In the genomic region with DNA sequence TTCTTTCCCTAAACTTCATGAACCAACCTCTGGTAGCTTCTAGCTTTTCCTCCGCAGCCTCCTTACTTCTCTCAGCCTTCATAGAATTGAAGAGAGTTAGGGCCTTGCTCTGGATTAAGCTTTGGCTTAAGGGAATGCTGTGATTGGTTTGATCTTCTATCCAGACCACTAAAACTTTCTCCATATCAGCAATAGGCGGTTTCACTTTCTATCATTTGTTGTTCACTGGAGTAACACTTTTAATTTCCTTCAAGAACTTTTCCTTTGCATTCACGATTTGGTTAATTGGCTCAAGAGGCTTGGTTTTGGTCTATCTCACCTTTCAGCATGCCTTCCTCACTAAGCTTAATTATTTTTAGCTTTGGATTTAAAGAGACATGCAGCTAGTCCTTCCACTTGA, we compare ENCODE assay signal across 18 cellular contexts. TPM values are rescaled to one million over a fixed set of nuclear protein-coding genes. Genes with fewer than 3 reads are reported as not detected.
DNase-seq lines count a peak whose midpoint lies in the region; ATAC-seq, FAIRE-seq and TF ChIP-seq lines count a peak whose summit lies in the region.
"Had no signal": no experiment of that assay in that cellular context is flagged by ENCODE, and none has a peak within 500 bp of the region (broad histone marks: within the 10 kb centered on the region; RNA-seq: fewer than 3 reads in every experiment).

No MANE protein-coding gene starts in this region.

- H3K36me3 Mint-ChIP-seq in GM23338 (ENCODE audit: low read depth): peaks cover 59% of the 10 kb centered on the region

- no peak overlapping the region for H3K4me2 ChIP-seq in GM23338
- H3K4me2 ChIP-seq in GM12878 (ENCODE audit: control insufficient read depth, insufficient read depth): 0 out of 2 replicates have a peak overlapping the region, but pooled peaks have one; percentile 25

- H3K4me3 Mint-ChIP-seq in GM23338: no peak overlapping the region
- H3K4me3 Mint-ChIP-seq: CD4-positive, alpha-beta T cell had no signal

- H2AFZ ChIP-seq in GM23338 (no peak overlapping the region), GM12878 (ENCODE audit: control insufficient read depth, low read depth, low read length) (no peak overlapping the region)

- H3K27me3 ChIP-seq in GM23338 (ENCODE audit: insufficient read depth) (no peaks in the 10 kb centered on the region), GM12878 (replicated peaks in 1 of 2; ENCODE audit: control insufficient read depth in 2 of 2, insufficient read depth in 2 of 2, low read length in 1 of 2) (no peaks in the 10 kb centered on the region), small intestine (ENCODE audit: control insufficient read depth in 2 of 2, insufficient read depth in 2 of 2, low read length in 2 of 2) (no peaks in the 10 kb centered on the region)

- H4K20me1 ChIP-seq in GM23338 (replicated peaks; ENCODE audit: insufficient read depth): peaks cover 40% of the 10 kb centered on the region
- H4K20me1 ChIP-seq in GM12878 (ENCODE audit: control insufficient read depth, insufficient read depth): no peaks in the 10 kb centered on the region

- 0 out of 2 replicates have a peak overlapping the region, but pooled peaks have one; percentile 36 for H3K27ac Mint-ChIP-seq in GM23338
- H3K27ac Mint-ChIP-seq: CD4-positive, alpha-beta T cell had no signal

- CTCF ChIA-PET in GM12878 (lab: Yijun Ruan, JAX): interaction anchor here (1.0 to 1.6 kb wide), 4 partner anchors 11 to 72 kb away, joined by 3 to 6 read pairs (median 4); no protein-coding TSS in a partner anchor

- H3K4me3 ChIP-seq in GM23338 (no peak overlapping the region), GM12878 (no peak overlapping the region), small intestine (ENCODE audit: low read depth in 1 of 2, low read length in 2 of 2) (no peak overlapping the region)

- peaks cover 5% of the 10 kb centered on the region; the same call in 2 of the 3 replicates for H3K4me1 Mint-ChIP-seq in GM23338

- peaks cover 8% of the 10 kb centered on the region; the same call in 1 of the 2 replicates for H3K4me1 ChIP-seq in GM23338 (ENCODE audit: insufficient read depth)
- no peaks in the 10 kb centered on the region; the same call in 1 of the 2 replicates for H3K4me1 ChIP-seq in GM12878 (ENCODE audit: control insufficient read depth, insufficient read depth, low read length)
- H3K4me1 ChIP-seq in small intestine (ENCODE audit: control insufficient read depth in 2 of 2, insufficient read depth in 1 of 2, low read depth in 1 of 2, low read length in 1 of 2): no peaks in the 10 kb centered on the region
- H3K4me1 ChIP-seq: Caco-2 had no signal

- peak overlapping the region; percentile 41; the same call in 1 of the 2 replicates for H3K27ac ChIP-seq in GM23338 (ENCODE audit: low read depth)
- no peak overlapping the region for H3K27ac ChIP-seq in GM12878 (ENCODE audit: control insufficient read depth, insufficient read depth)
- peak overlapping the region in 1 of 2 donors; percentile 35 for H3K27ac ChIP-seq in small intestine (ENCODE audit: low read depth in 1 of 2, low read length in 1 of 2)
- H3K27ac ChIP-seq: C4-2B had no signal

- no TSS peak for BruUV-seq in GM12878 (replicated peaks; lab: Mats Ljungman, UMichigan)

- peaks cover 5% of the 10 kb centered on the region for H3K27me3 Mint-ChIP-seq in GM23338 (ENCODE audit: insufficient read depth, low read depth, poor library complexity)
- H3K27me3 Mint-ChIP-seq: CD4-positive, alpha-beta T cell had no signal

- TF ChIP-seq RAD21 in GM12878 (IDR thresholded peaks at IDR 0.05; ENCODE audit: insufficient read depth, low read depth, low read length): no peak

- DNase-seq in D721Med (ENCODE audit: insufficient read length, low spot score) (no peak), GM23338 (ENCODE audit: low spot score) (no peak), GM12878 (ENCODE audit: low read depth, low spot score) (no peak), small intestine (peak; percentile 24)
- DNase-seq: ACHN; Caco-2; CD4-positive, alpha-beta T cell; DMS153; DMS79; GDM1; GOT3; H7; KG1 had no signal

- 0 out of 2 replicates have a peak, but pooled peaks cover 3% of the 10 kb centered on the region for H3F3A ChIP-seq in GM23338 (replicated peaks; ENCODE audit: low read depth)

- TF ChIP-seq POLR2A in GM12878 (IDR thresholded peaks at IDR 0.05; ENCODE audit: low read depth, low read length): no peak

- FAIRE-seq in D721Med (lab: Jason Lieb, UNC) (peak; percentile 76), GM12878 (lab: Jason Lieb, UNC) (no peak), small intestine (lab: Jason Lieb, UNC) (no peak)
- FAIRE-seq: A204.1 had no signal

- H3K9me3 ChIP-seq in GM12878 (replicated peaks; ENCODE audit: control insufficient read depth, insufficient read depth, low read length): no peaks in the 10 kb centered on the region
- no peaks in the 10 kb centered on the region for H3K9me3 ChIP-seq in small intestine (ENCODE audit: control insufficient read depth, low read depth)
- H3K9me3 ChIP-seq: Caco-2 had no signal

- POLR2A ChIA-PET in GM12878 (lab: Charles Lee): interaction anchor here (0.7 to 0.9 kb wide), 2 partner anchors 72 to 335 kb away, joined by 4 to 6 read pairs; no protein-coding TSS in a partner anchor

- TF ChIP-seq CTCF in D721Med (IDR thresholded peaks at IDR 0.05; ENCODE audit: insufficient read depth, missing control alignments) (no peak), GM23338 (conservative IDR thresholded peaks at IDR 0.05; ENCODE audit: low read depth in 2 of 2) (no peak), GM12878 (IDR thresholded peaks at IDR 0.05 in 2 of 3, conservative IDR thresholded peaks at IDR 0.05 in 1 of 3; ENCODE audit: control insufficient read depth in 2 of 3, extremely low read depth in 1 of 3, insufficient read depth in 1 of 3, low read depth in 3 of 3, low read length in 3 of 3) (no peak)

- RAD21 ChIA-PET in GM12878 (lab: Charles Lee; ENCODE audit: unreplicated experiment): no interaction called here

- H3K9ac ChIP-seq in GM12878 (ENCODE audit: control insufficient read depth, insufficient read depth, low read length): no peak overlapping the region

- in situ Hi-C loops in GM12878 (cut with MboI): no loop called here

- SMC1A ChIA-PET in GM12878 (lab: Charles Lee; ENCODE audit: uncharacterized antibody, unreplicated experiment): interaction anchor here (1.6 to 2.0 kb wide), 2 partner anchors 9 to 52 kb away, joined by 4 read pairs; no protein-coding TSS in a partner anchor

- 64% methylated on average over 3 of the region's 3 CpGs for WGBS in GM12878 (ENCODE audit: insufficient coverage, insufficient replicate concordance, low lambda C conversion rate, missing lambda C conversion rate)
- WGBS in small intestine, 3 donors: 47 to 75% (median 48%) methylated on average over 3 of the region's 3 CpGs

- peaks cover 88% of the 10 kb centered on the region for H3K79me2 ChIP-seq in GM23338 (replicated peaks; ENCODE audit: insufficient read depth)
- peaks cover 54% of the 10 kb centered on the region for H3K79me2 ChIP-seq in GM12878 (ENCODE audit: control insufficient read depth, insufficient read depth, low read length)

- ATAC-seq in GM23338 (no peak), GM12878 (no peak), HG03442 (IDR thresholded peaks at IDR 0.05; ENCODE audit: unreplicated experiment) (no peak), HG02973 (IDR thresholded peaks at IDR 0.05; ENCODE audit: unreplicated experiment) (no peak)
- ATAC-seq: HCT116 had no signal

- peaks cover 11% of the 10 kb centered on the region for H3K36me3 ChIP-seq in GM23338 (ENCODE audit: insufficient read depth)
- peaks cover 15 to 17% of the 10 kb centered on the region in 2 experiments for H3K36me3 ChIP-seq in GM12878 (ENCODE audit: control insufficient read depth in 2 of 2, insufficient read depth in 2 of 2, low read length in 1 of 2)
- peaks cover 0 to 1% of the 10 kb centered on the region in 2 donors for H3K36me3 ChIP-seq in small intestine (ENCODE audit: control insufficient read depth in 2 of 2, insufficient read depth in 2 of 2, low read length in 2 of 2)

- H3K9me3 Mint-ChIP-seq in GM23338: no peaks in the 10 kb centered on the region
- H3K9me3 Mint-ChIP-seq: CD4-positive, alpha-beta T cell had no signal

- H3K9me2 ChIP-seq in GM23338 (ENCODE audit: insufficient read depth): no peaks in the 10 kb centered on the region

- intact Hi-C loops in GM12878 (cut with micrococcal nuclease; ENCODE audit: unreplicated experiment): no loop called here

- no peak for TF ChIP-seq EP300 in GM12878 (IDR thresholded peaks at IDR 0.05; ENCODE audit: borderline replicate concordance in 1 of 2, control insufficient read depth in 1 of 2, low read depth in 2 of 2, low read length in 2 of 2)

RNA-seq across cellular contexts. Expression of gene URB2, which starts 5.1 kb away (rescaled TPM):
- total RNA-seq in GM23338 (2014; rRNA removed; shearing (Covaris generic)): 42.6 and 44.3 TPM in 2 replicates
- polyA plus RNA-seq in GM23338 (2016; fragmentation: Nextera tagmentation; extraction: Ambion mirVana): 7.6 and 7.9 TPM in 2 replicates
- 26.6 and 28.7 TPM in 2 replicates for total RNA-seq in GM12878 (2013; cell fraction: nucleolus; rRNA removed)
- 22.3 and 22.9 TPM in 2 replicates for total RNA-seq in GM12878 (2014; rRNA removed)
- 16.6 and 18.4 TPM in 2 replicates for total RNA-seq in GM12878 (2014; rRNA removed; fragmentation: Illumina TruSeq; extraction: Trizol)
- 22.3 and 24.0 TPM in 2 replicates for total RNA-seq in GM12878 (2021)
- 4.6 TPM for polyA plus RNA-seq in GM12878 (2011; ENCODE audit: low read depth)
- 9.6 and 13.6 TPM in 2 replicates for polyA plus RNA-seq in GM12878 (2011; rRNA removed)
- polyA plus RNA-seq in GM12878 (2011; cell fraction: cytosol; rRNA removed): 12.8 and 15.0 TPM in 2 replicates
- polyA plus RNA-seq in GM12878 (2011; cell fraction: nucleus; rRNA removed): 12.9 and 15.1 TPM in 2 replicates
- polyA plus RNA-seq in GM12878 (2012): 5.8 and 6.1 TPM in 2 replicates
- 12.2 and 14.3 TPM in 2 replicates for polyA plus RNA-seq in GM12878 (2014; fragmentation: Illumina TruSeq; extraction: Trizol)
- polyA plus RNA-seq in GM12878 (2014; fragmentation: Nextera tagmentation; extraction: Ambion mirVana): 1 to 10 TPM; 2.7 to 3.6 TPM
- polyA plus RNA-seq in GM12878 (2014; rRNA removed): 15.5 and 16.2 TPM in 2 replicates
- polyA plus RNA-seq in GM12878 (2016; fragmentation: Nextera tagmentation; extraction: Ambion mirVana): 10 to 100 TPM; 18.4 to 19.6 TPM
- 31.2 and 33.8 TPM in 2 replicates for polyA minus RNA-seq in GM12878 (2011; rRNA and poly(A)+ RNA removed)
- polyA minus RNA-seq in GM12878 (2011; cell fraction: cytosol; rRNA and poly(A)+ RNA removed): 10.6 and 11.2 TPM in 2 replicates
- 14.6 and 32.5 TPM in 2 replicates for polyA minus RNA-seq in GM12878 (2011; cell fraction: nucleus; rRNA and poly(A)+ RNA removed)
- 1 to 10 TPM in 2 of 3 donors, under 1 TPM in 1; 0.54 to 3.9 (median 2.0) TPM for polyA plus RNA-seq in small intestine

RNA-seq across cellular contexts. Expression of gene TAF5L, which starts 5.2 kb away (rescaled TPM):
- total RNA-seq in GM23338 (2014; rRNA removed; shearing (Covaris generic)): 12.9 and 17.6 TPM in 2 replicates
- polyA plus RNA-seq in GM23338 (2016; fragmentation: Nextera tagmentation; extraction: Ambion mirVana) (4.5 and 5.6 TPM in 2 replicates), GM12878 (2011; rRNA removed) (20.4 and 24.5 TPM in 2 replicates), GM12878 (2014; fragmentation: Illumina TruSeq; extraction: Trizol) (21.4 and 26.1 TPM in 2 replicates), GM12878 (2014; fragmentation: Nextera tagmentation; extraction: Ambion mirVana) (1 to 10 TPM; 1.1 to 1.3 TPM), GM12878 (2014; rRNA removed) (22.0 and 23.8 TPM in 2 replicates), GM12878 (2016; fragmentation: Nextera tagmentation; extraction: Ambion mirVana) (1 to 10 TPM; 2.4 to 3.7 TPM), small intestine (10 to 100 TPM in 1 of 3 donors, 1 to 10 TPM in 2; 8.4 to 12.5 (median 8.5) TPM)
- 25.4 and 25.6 TPM in 2 replicates for total RNA-seq in GM12878 (2013; cell fraction: nucleolus; rRNA removed)
- total RNA-seq in GM12878 (2014; rRNA removed) (18.9 and 25.7 TPM in 2 replicates), GM12878 (2014; rRNA removed; fragmentation: Illumina TruSeq; extraction: Trizol) (19.2 and 19.5 TPM in 2 replicates), GM12878 (2021) (24.8 and 26.2 TPM in 2 replicates)
- polyA plus RNA-seq in GM12878 (2011; ENCODE audit: low read depth): 10.4 TPM
- 23.1 and 24.5 TPM in 2 replicates for polyA plus RNA-seq in GM12878 (2011; cell fraction: cytosol; rRNA removed)
- polyA plus RNA-seq in GM12878 (2011; cell fraction: nucleus; rRNA removed): 21.6 and 22.7 TPM in 2 replicates
- 12.5 and 19.1 TPM in 2 replicates for polyA plus RNA-seq in GM12878 (2012)
- 30.9 and 37.3 TPM in 2 replicates for polyA minus RNA-seq in GM12878 (2011; rRNA and poly(A)+ RNA removed)
- polyA minus RNA-seq in GM12878 (2011; cell fraction: cytosol; rRNA and poly(A)+ RNA removed): 7.4 and 11.3 TPM in 2 replicates
- 13.7 and 35.4 TPM in 2 replicates for polyA minus RNA-seq in GM12878 (2011; cell fraction: nucleus; rRNA and poly(A)+ RNA removed)
